In the genomic region with DNA sequence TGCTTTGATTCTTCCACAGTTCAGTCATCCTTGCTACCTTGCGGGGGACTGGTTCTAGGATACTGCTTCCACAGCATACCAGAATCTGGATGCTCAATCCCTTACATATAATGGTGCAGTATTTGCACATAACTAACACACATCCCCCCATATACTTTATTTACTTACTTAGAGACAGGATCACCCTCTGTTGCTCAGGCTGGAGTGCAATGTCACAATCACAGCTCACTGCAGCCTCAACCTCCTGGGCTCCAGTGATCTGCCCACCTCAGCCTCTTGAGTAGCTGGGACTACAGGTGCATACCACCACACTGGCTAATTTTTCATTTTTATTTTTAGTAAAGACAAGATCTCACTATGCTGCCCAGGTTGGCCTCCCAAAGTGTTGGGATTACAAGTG, we compare ENCODE assay signal across 7 cellular contexts.
"Had no signal": no experiment of that assay in that cellular context is flagged by ENCODE, and none has a peak within 500 bp of the region (broad histone marks: within the 10 kb centered on the region; RNA-seq: fewer than 3 reads in every experiment).

No MANE protein-coding gene starts in this region.

- DNase-seq: H9, HCEC 1CT, IMR-90, KG1 had no signal

- H3K4me3 ChIP-seq: GM23338, K562 had no signal

- H3K27ac ChIP-seq: HL-60 had no signal

- H3K4me3 Mint-ChIP-seq: GM23338, H9 had no signal

- H3K4me2 ChIP-seq: GM23338 had no signal

- ATAC-seq: GM23338, K562 had no signal

- H3K27ac Mint-ChIP-seq: H9 had no signal
